Comparison of ENCODE assay signal across 8 cellular contexts in genomic region chrX:103254921-103255455, GRCh38. TPM values are rescaled to one million over a fixed set of nuclear protein-coding genes. Genes with fewer than 3 reads are reported as not detected.
DNase-seq lines count a peak whose midpoint lies in the region; ATAC-seq, FAIRE-seq and TF ChIP-seq lines count a peak whose summit lies in the region.

Gene TCEAL8 (minus strand): TSS chrX:103255155. CDS start chrX:103253979, 1,176 bp downstream.

- H3K27me3 ChIP-seq in SJSA1 (replicated peaks) (no peaks in the 10 kb centered on the region), suprapubic skin (no peaks in the 10 kb centered on the region)

- TF ChIP-seq POLR2A in H54 (IDR thresholded peaks at IDR 0.05; ENCODE audit: low read depth, low read length) = peak; percentile 42; the same call in 1 of the 2 replicates
- no peak for TF ChIP-seq POLR2A in suprapubic skin (IDR thresholded peaks at IDR 0.05)

- H3K36me3 Mint-ChIP-seq in activated naive CD4-positive, alpha-beta T cell treated with anti-CD3 and anti-CD28 coated beads, Interleukin-2, amount 50 U/mL, for 72 hours = peaks cover 13 to 19% of the 10 kb centered on the region in 2 donors

- peak; percentile 96 for ATAC-seq in activated naive CD4-positive, alpha-beta T cell treated with anti-CD3 and anti-CD28 coated beads, Interleukin-2, amount 50 U/mL, for 72 hours

- DNase-seq in EL (peak; percentile 77), H54 (ENCODE audit: insufficient read length, low spot score) (peak; percentile 47), M059J (ENCODE audit: low read depth) (peak; percentile 83), SJSA1 (ENCODE audit: low read depth in 1 of 2, low spot score in 2 of 2) (peak; percentile 38 to 60), glomerular endothelial cell (ENCODE audit: extremely low read depth, low read depth, low spot score) (peak; percentile 20), nucleus accumbens (lab: John Stamatoyannopoulos, UW) (peak in 55 of 56 donors; percentile 3 to 91 (median 70)), suprapubic skin (ENCODE audit: low spot score in 2 of 2) (peak; percentile 81 to 85)
- DNase-seq in activated naive CD4-positive, alpha-beta T cell treated with anti-CD3 and anti-CD28 coated beads, Interleukin-2, amount 50 U/mL, for 72 hours (ENCODE audit: low spot score in 2 of 2) = peak in 1 of 2 donors; percentile 44

- no peak for TF ChIP-seq EP300 in suprapubic skin (IDR thresholded peaks at IDR 0.05)

- WGBS in suprapubic skin = 20% methylated on average over 22 of the region's 22 CpGs

- H3K4me1 ChIP-seq in SJSA1 (replicated peaks) = peaks cover 3% of the 10 kb centered on the region; the same call in 1 of the 2 replicates
- peaks cover 12% of the 10 kb centered on the region for H3K4me1 ChIP-seq in suprapubic skin

- H3K9me3 ChIP-seq in SJSA1 (replicated peaks) = no peaks in the 10 kb centered on the region
- no peaks in the 10 kb centered on the region for H3K9me3 ChIP-seq in suprapubic skin

- H3K36me3 ChIP-seq in SJSA1 (peaks cover 10% of the 10 kb centered on the region), suprapubic skin (no peaks in the 10 kb centered on the region)

- H3K27ac ChIP-seq in SJSA1 = peak within 1 kb of the TSS; percentile 22; the same call in 1 of the 2 replicates
- H3K27ac ChIP-seq in suprapubic skin = peak within 1 kb of the TSS; percentile 80

- peak within 1 kb of the TSS; percentile 52 for H3K4me3 ChIP-seq in SJSA1
- peak within 1 kb of the TSS; percentile 60 for H3K4me3 ChIP-seq in suprapubic skin

- no peak for TF ChIP-seq CTCF in suprapubic skin (IDR thresholded peaks at IDR 0.05)

- H3K27ac Mint-ChIP-seq in activated naive CD4-positive, alpha-beta T cell treated with anti-CD3 and anti-CD28 coated beads, Interleukin-2, amount 50 U/mL, for 72 hours = peak within 1 kb of the TSS; percentile 96 to 97

- H3K9me3 Mint-ChIP-seq in activated naive CD4-positive, alpha-beta T cell treated with anti-CD3 and anti-CD28 coated beads, Interleukin-2, amount 50 U/mL, for 72 hours = no peaks in the 10 kb centered on the region

- peak; percentile 93 for FAIRE-seq in H54 (lab: Jason Lieb, UNC)

RNA-seq across cellular contexts. Expression of gene TCEAL8, which starts in this region (rescaled TPM):
- 160 and 176 TPM in 2 replicates for total RNA-seq in M059J (2014; rRNA removed; shearing (Covaris generic))
- 76.1 and 96.0 TPM in 2 replicates for total RNA-seq in SJSA1 (2014; rRNA removed; shearing (Covaris generic))
- total RNA-seq in activated naive CD4-positive, alpha-beta T cell treated with anti-CD3 and anti-CD28 coated beads, Interleukin-2, amount 50 U/mL, for 72 hours = 10 to 100 TPM; 22.2 to 42.5 TPM
- total RNA-seq in glomerular endothelial cell = 85.0 and 86.9 TPM in 2 replicates
- total RNA-seq in suprapubic skin = 10 to 100 TPM; 39.4 to 50.6 (median 45.2) TPM
